ENCODE assay signal across 1 cellular context in the genomic region with DNA sequence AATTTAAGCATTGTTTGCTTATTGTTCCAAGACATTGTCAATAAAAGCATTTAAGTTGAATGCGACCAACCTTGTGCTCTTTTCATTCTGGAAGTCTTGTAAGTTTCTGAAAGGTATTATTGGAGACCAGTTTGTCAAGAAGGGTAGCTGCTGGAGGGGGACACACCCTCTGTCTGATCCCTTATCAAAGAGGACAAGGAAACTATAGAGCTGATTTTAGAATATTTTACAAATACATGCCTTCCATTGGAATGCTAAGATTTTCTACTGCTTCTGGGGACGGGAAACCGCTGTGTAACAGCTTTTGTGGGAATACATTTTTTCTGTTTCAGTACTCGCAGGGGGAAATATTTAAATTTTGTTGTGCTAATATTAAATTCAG.
TF ChIP-seq lines count a peak whose summit lies in the region.

No MANE protein-coding gene starts in this region.

TF ChIP-seq in K562, 482 proteins besides CTCF, POLR2A, EP300 and RAD21 (continued from another document):
- TF ChIP-seq, protein P1, sequence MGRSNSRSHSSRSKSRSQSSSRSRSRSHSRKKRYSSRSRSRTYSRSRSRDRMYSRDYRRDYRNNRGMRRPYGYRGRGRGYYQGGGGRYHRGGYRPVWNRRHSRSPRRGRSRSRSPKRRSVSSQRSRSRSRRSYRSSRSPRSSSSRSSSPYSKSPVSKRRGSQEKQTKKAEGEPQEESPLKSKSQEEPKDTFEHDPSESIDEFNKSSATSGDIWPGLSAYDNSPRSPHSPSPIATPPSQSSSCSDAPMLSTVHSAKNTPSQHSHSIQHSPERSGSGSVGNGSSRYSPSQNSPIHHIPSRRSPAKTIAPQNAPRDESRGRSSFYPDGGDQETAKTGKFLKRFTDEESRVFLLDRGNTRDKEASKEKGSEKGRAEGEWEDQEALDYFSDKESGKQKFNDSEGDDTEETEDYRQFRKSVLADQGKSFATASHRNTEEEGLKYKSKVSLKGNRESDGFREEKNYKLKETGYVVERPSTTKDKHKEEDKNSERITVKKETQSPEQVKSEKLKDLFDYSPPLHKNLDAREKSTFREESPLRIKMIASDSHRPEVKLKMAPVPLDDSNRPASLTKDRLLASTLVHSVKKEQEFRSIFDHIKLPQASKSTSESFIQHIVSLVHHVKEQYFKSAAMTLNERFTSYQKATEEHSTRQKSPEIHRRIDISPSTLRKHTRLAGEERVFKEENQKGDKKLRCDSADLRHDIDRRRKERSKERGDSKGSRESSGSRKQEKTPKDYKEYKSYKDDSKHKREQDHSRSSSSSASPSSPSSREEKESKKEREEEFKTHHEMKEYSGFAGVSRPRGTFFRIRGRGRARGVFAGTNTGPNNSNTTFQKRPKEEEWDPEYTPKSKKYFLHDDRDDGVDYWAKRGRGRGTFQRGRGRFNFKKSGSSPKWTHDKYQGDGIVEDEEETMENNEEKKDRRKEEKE (IDR thresholded peaks at IDR 0.05; ENCODE audit: borderline replicate concordance in 1 of 2, control insufficient read depth in 1 of 2, low read depth in 2 of 2, low read length in 1 of 2) = peak in 1 of 2 experiments; percentile 30; a peak in 1 of 4 replicates
- TF ChIP-seq HNRNPH1 (optimal IDR thresholded peaks at IDR 0.05; ENCODE audit: low read depth, low read length) (no peak), KDM5B (IDR thresholded peaks at IDR 0.05; ENCODE audit: insufficient replicate concordance, low read depth, low read length) (no peak), EZH2 (IDR thresholded peaks at IDR 0.05; ENCODE audit: borderline replicate concordance, low read depth, low read length) (no peak), PHF21A (IDR thresholded peaks at IDR 0.05; ENCODE audit: borderline replicate concordance, low read depth) (no peak), ZFPM2 (CRISPR knock-in tag; IDR thresholded peaks at IDR 0.05) (no peak)
